16 cellular contexts compared by ENCODE assay signal in genomic region chr2:29583104-29583503, GRCh38.
DNase-seq lines count a peak whose midpoint lies in the region; ATAC-seq and FAIRE-seq lines count a peak whose summit lies in the region.
"Had no signal": no experiment of that assay in that cellular context is flagged by ENCODE, and none has a peak within 500 bp of the region (broad histone marks: within the 10 kb centered on the region; RNA-seq: fewer than 3 reads in every experiment).

No MANE protein-coding gene starts in this region.

- no peak for FAIRE-seq in frontal cortex (lab: Jason Lieb, UNC)
- FAIRE-seq: H54 had no signal

- peak; percentile 60 for ATAC-seq in GM19438 (IDR thresholded peaks at IDR 0.05; ENCODE audit: low read depth, unreplicated experiment)
- ATAC-seq in HG03095 (IDR thresholded peaks at IDR 0.05; ENCODE audit: unreplicated experiment), result peak; percentile 65
- peak; percentile 61 for ATAC-seq in esophagus mucosa
- no peak for ATAC-seq in activated CD4-positive, CD25-positive, alpha-beta regulatory T cell treated with anti-CD3 and anti-CD28 coated beads, Interleukin-2, amount 50 U/mL, for 24 hours
- ATAC-seq: activated naive CD8-positive, alpha-beta T cell treated with anti-CD3 and anti-CD28 coated beads, Interleukin-2, amount 50 U/mL, for 24 hours had no signal

- DNase-seq in EL, result peak; percentile 33
- no peak for DNase-seq in UCSD-AML1 (lab: John Stamatoyannopoulos, UW; ENCODE audit: unreplicated experiment)
- DNase-seq in dedifferentiated amniotic fluid mesenchymal stem cell (ENCODE audit: extremely low spot score), result no peak
- no peak for DNase-seq in frontal cortex (ENCODE audit: low spot score in 2 of 2)
- DNase-seq: activated CD8-positive, alpha-beta memory T cell treated with anti-CD3 and anti-CD28 coated beads, Interleukin-2, amount 50 U/mL, for 48 hours; activated naive CD8-positive, alpha-beta T cell treated with anti-CD3 and anti-CD28 coated beads, Interleukin-2, amount 50 U/mL, for 24 hours; dorsolateral prefrontal cortex; glutamatergic neuron; naive B cell; NCI-H2107; stimulated activated naive CD4-positive, alpha-beta T cell treated with Interleukin-2 at 50 U/mL for 16 hours had no signal

Comparison
In these comparisons a context has a peak if more than half of its experiments do, and no peak if none do; other contexts are left out.
1. ATAC-seq: peak in GM19438 (single experiment), HG03095 (single experiment) and esophagus mucosa (single experiment); none in activated CD4-positive, CD25-positive, alpha-beta regulatory T cell treated with anti-CD3 and anti-CD28 coated beads, Interleukin-2, amount 50 U/mL, for 24 hours (0 of 2).